Comparison of ENCODE assay signal across 3 cellular contexts in the genomic region with DNA sequence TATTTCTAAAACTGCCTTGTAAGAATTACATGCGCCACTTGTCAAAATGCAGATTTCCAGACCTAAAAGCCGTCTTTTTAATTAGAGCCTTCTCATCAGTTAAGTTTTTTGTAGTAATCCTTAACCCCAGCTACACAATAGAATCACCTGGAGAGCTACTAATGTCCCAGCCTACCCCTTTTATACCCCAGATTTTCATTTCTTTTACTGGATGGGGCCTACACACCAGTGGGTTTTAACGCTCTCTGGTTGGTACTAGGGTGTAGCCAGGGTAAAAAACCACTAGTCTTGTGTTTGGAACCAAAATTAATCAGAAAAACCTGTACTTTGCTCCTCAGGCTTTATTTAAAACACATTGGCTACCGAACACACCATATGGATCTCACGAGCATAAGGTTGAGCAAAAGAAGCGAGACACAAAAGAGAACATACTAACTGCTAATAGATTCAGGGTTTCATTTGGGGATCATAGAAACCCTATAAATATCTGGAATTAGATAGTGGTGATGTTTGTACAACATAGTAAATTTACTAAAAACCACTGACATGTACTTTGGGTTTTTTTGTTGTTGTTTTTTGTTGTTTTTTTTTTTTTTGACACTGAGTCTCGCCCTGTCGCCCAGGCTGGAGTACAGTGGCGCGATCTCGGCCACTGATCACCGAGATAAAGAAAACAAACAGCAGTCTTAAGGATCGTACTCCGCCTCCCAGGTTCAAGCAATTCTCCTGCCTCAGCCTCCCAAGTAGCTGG.
TF ChIP-seq lines count a peak whose summit lies in the region.

No MANE protein-coding gene starts in this region.

TF ChIP-seq in SK-N-SH, 30 proteins besides CTCF, POLR2A, EP300 and RAD21:
- TF ChIP-seq POLR2AphosphoS5 (IDR thresholded peaks at IDR 0.05; ENCODE audit: low read depth, low read length) (no peak), TCF12 (IDR thresholded peaks at IDR 0.05) (peak; percentile 23; the same call in 1 of the 2 replicates)

TF ChIP-seq in SK-N-SH treated with all-trans-retinoic acid at 6 μM for 48 hours, 23 proteins besides CTCF, POLR2A, EP300 and RAD21:
- no peak for TF ChIP-seq ARNTL (CRISPR knock-in tag; IDR thresholded peaks at IDR 0.05; ENCODE audit: borderline replicate concordance, low read depth)
- no peak for TF ChIP-seq BACH2 (CRISPR knock-in tag; IDR thresholded peaks at IDR 0.05; ENCODE audit: borderline replicate concordance)
- TF ChIP-seq, protein P1, sequence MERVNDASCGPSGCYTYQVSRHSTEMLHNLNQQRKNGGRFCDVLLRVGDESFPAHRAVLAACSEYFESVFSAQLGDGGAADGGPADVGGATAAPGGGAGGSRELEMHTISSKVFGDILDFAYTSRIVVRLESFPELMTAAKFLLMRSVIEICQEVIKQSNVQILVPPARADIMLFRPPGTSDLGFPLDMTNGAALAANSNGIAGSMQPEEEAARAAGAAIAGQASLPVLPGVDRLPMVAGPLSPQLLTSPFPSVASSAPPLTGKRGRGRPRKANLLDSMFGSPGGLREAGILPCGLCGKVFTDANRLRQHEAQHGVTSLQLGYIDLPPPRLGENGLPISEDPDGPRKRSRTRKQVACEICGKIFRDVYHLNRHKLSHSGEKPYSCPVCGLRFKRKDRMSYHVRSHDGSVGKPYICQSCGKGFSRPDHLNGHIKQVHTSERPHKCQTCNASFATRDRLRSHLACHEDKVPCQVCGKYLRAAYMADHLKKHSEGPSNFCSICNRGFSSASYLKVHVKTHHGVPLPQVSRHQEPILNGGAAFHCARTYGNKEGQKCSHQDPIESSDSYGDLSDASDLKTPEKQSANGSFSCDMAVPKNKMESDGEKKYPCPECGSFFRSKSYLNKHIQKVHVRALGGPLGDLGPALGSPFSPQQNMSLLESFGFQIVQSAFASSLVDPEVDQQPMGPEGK (CRISPR knock-in tag; IDR thresholded peaks at IDR 0.05; ENCODE audit: borderline replicate concordance), result no peak
- TF ChIP-seq ZNF565 (CRISPR knock-in tag; conservative IDR thresholded peaks at IDR 0.05; ENCODE audit: low read depth), result no peak

TF ChIP-seq in GM12878, 131 proteins besides CTCF, POLR2A, EP300 and RAD21:
- TF ChIP-seq, protein P2, sequence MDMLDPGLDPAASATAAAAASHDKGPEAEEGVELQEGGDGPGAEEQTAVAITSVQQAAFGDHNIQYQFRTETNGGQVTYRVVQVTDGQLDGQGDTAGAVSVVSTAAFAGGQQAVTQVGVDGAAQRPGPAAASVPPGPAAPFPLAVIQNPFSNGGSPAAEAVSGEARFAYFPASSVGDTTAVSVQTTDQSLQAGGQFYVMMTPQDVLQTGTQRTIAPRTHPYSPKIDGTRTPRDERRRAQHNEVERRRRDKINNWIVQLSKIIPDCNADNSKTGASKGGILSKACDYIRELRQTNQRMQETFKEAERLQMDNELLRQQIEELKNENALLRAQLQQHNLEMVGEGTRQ (IDR thresholded peaks at IDR 0.05; ENCODE audit: borderline replicate concordance, low read depth, low read length), result no peak
- TF ChIP-seq GABPA (IDR thresholded peaks at IDR 0.05; ENCODE audit: low read depth), result no peak
